1 cellular context compared by ENCODE assay signal in the genomic region with DNA sequence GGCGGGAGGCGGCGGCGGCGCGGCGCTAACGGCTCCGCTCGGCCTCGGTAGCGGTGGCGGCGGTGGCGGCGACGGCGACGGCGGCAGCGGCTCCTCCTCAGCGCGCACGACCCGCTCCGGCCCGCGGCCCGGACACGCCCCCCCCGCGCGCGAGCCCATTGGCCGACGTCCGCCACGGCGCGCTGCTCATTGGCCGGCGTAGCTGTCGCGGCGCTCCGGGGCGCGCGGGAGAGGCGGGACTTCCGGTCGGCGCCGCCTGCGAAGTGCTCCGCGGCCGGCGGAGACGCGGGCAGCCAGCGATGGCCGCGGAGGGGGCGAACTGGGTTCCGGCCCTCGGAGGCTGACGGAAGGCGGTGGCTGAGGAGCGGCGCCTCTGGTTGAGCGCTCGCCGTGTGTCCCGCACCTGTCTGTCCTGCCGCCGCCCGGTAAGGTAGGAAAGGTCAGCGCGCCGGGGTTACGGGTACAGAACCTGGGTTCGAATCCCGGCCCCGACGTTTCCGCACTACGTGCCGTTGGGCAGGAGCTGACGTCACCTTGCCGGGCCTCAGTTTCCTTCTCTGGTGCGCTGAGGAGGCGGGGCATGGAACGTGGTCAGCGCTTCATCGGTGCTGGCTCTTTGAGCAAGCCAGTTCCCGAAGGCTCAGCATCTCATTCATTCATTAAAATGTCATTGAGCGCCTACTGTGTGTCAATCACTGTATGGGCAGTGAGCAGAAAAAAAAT.
TF ChIP-seq lines count a peak whose summit lies in the region.

A gene (minus strand): TSS at position 108 of the 723 bp plus-strand sequence. CDS start 13,826 bp downstream, outside the sequence.

TF ChIP-seq in HEK293, 187 proteins besides CTCF, POLR2A, EP300 and RAD21 (continued from another document and continues in another):
- TF ChIP-seq, protein P1, sequence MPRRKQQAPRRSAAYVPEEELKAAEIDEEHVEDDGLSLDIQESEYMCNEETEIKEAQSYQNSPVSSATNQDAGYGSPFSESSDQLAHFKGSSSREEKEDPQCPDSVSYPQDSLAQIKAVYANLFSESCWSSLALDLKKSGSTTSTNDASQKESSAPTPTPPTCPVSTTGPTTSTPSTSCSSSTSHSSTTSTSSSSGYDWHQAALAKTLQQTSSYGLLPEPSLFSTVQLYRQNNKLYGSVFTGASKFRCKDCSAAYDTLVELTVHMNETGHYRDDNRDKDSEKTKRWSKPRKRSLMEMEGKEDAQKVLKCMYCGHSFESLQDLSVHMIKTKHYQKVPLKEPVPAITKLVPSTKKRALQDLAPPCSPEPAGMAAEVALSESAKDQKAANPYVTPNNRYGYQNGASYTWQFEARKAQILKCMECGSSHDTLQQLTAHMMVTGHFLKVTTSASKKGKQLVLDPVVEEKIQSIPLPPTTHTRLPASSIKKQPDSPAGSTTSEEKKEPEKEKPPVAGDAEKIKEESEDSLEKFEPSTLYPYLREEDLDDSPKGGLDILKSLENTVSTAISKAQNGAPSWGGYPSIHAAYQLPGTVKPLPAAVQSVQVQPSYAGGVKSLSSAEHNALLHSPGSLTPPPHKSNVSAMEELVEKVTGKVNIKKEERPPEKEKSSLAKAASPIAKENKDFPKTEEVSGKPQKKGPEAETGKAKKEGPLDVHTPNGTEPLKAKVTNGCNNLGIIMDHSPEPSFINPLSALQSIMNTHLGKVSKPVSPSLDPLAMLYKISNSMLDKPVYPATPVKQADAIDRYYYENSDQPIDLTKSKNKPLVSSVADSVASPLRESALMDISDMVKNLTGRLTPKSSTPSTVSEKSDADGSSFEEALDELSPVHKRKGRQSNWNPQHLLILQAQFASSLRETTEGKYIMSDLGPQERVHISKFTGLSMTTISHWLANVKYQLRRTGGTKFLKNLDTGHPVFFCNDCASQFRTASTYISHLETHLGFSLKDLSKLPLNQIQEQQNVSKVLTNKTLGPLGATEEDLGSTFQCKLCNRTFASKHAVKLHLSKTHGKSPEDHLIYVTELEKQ (tag by site-specific recombination; IDR thresholded peaks at IDR 0.05; ENCODE audit: borderline replicate concordance), result no peak
- TF ChIP-seq ZNF426 (tag by site-specific recombination; IDR thresholded peaks at IDR 0.05), result no peak
- TF ChIP-seq, protein P2, sequence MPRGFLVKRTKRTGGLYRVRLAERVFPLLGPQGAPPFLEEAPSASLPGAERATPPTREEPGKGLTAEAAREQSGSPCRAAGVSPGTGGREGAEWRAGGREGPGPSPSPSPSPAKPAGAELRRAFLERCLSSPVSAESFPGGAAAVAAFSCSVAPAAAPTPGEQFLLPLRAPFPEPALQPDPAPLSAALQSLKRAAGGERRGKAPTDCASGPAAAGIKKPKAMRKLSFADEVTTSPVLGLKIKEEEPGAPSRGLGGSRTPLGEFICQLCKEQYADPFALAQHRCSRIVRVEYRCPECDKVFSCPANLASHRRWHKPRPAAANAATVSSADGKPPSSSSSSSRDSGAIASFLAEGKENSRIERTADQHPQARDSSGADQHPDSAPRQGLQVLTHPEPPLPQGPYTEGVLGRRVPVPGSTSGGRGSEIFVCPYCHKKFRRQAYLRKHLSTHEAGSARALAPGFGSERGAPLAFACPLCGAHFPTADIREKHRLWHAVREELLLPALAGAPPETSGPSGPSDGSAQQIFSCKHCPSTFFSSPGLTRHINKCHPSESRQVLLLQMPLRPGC (tag by site-specific recombination; IDR thresholded peaks at IDR 0.05), result peak; percentile 64; the same call in 1 of the 2 replicates
- no peak for TF ChIP-seq TRIM28 (IDR thresholded peaks at IDR 0.05; ENCODE audit: borderline replicate concordance, low read length)
- TF ChIP-seq, protein P3, sequence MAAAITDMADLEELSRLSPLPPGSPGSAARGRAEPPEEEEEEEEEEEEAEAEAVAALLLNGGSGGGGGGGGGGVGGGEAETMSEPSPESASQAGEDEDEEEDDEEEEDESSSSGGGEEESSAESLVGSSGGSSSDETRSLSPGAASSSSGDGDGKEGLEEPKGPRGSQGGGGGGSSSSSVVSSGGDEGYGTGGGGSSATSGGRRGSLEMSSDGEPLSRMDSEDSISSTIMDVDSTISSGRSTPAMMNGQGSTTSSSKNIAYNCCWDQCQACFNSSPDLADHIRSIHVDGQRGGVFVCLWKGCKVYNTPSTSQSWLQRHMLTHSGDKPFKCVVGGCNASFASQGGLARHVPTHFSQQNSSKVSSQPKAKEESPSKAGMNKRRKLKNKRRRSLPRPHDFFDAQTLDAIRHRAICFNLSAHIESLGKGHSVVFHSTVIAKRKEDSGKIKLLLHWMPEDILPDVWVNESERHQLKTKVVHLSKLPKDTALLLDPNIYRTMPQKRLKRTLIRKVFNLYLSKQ (tag by site-specific recombination; IDR thresholded peaks at IDR 0.05; ENCODE audit: borderline replicate concordance), result no peak
- TF ChIP-seq, protein P4, sequence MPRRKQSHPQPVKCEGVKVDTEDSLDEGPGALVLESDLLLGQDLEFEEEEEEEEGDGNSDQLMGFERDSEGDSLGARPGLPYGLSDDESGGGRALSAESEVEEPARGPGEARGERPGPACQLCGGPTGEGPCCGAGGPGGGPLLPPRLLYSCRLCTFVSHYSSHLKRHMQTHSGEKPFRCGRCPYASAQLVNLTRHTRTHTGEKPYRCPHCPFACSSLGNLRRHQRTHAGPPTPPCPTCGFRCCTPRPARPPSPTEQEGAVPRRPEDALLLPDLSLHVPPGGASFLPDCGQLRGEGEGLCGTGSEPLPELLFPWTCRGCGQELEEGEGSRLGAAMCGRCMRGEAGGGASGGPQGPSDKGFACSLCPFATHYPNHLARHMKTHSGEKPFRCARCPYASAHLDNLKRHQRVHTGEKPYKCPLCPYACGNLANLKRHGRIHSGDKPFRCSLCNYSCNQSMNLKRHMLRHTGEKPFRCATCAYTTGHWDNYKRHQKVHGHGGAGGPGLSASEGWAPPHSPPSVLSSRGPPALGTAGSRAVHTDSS (tag by site-specific recombination; IDR thresholded peaks at IDR 0.05), result peak; percentile 25; the same call in 1 of the 2 replicates
- no peak for TF ChIP-seq ZNF791 (tag by site-specific recombination; IDR thresholded peaks at IDR 0.05)
- no peak for TF ChIP-seq HOXD13 (CRISPR knock-in tag; IDR thresholded peaks at IDR 0.05; ENCODE audit: borderline replicate concordance)
- TF ChIP-seq ZNF600 (tag by site-specific recombination; IDR thresholded peaks at IDR 0.05), result peak; percentile 27; the same call in 1 of the 2 replicates
- TF ChIP-seq REPIN1 (tag by site-specific recombination; IDR thresholded peaks at IDR 0.05; ENCODE audit: low read depth), result peak; percentile 87; the same call in 1 of the 2 replicates
- no peak for TF ChIP-seq ZNF274 (IDR thresholded peaks at IDR 0.05; ENCODE audit: low read length)
- TF ChIP-seq ZNF274 (tag by site-specific recombination; IDR thresholded peaks at IDR 0.05; ENCODE audit: borderline replicate concordance), result no peak
- TF ChIP-seq ZNF302 (tag by site-specific recombination; IDR thresholded peaks at IDR 0.05; ENCODE audit: low read depth), result no peak
- peak; percentile 91 for TF ChIP-seq KLF10 (tag by site-specific recombination; IDR thresholded peaks at IDR 0.05)
- TF ChIP-seq SCRT2 (tag by site-specific recombination; IDR thresholded peaks at IDR 0.05), result no peak
- TF ChIP-seq, protein P5, sequence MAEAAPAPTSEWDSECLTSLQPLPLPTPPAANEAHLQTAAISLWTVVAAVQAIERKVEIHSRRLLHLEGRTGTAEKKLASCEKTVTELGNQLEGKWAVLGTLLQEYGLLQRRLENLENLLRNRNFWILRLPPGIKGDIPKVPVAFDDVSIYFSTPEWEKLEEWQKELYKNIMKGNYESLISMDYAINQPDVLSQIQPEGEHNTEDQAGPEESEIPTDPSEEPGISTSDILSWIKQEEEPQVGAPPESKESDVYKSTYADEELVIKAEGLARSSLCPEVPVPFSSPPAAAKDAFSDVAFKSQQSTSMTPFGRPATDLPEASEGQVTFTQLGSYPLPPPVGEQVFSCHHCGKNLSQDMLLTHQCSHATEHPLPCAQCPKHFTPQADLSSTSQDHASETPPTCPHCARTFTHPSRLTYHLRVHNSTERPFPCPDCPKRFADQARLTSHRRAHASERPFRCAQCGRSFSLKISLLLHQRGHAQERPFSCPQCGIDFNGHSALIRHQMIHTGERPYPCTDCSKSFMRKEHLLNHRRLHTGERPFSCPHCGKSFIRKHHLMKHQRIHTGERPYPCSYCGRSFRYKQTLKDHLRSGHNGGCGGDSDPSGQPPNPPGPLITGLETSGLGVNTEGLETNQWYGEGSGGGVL (tag by site-specific recombination; IDR thresholded peaks at IDR 0.05), result peak; percentile 41; the same call in 1 of the 2 replicates
- peak; percentile 80 for TF ChIP-seq SP7 (tag by site-specific recombination; IDR thresholded peaks at IDR 0.05)
- no peak for TF ChIP-seq ZNF16 (tag by site-specific recombination; IDR thresholded peaks at IDR 0.05; ENCODE audit: low read depth)
- TF ChIP-seq ZNF350 (tag by site-specific recombination; IDR thresholded peaks at IDR 0.05), result no peak
- TF ChIP-seq, protein P6, sequence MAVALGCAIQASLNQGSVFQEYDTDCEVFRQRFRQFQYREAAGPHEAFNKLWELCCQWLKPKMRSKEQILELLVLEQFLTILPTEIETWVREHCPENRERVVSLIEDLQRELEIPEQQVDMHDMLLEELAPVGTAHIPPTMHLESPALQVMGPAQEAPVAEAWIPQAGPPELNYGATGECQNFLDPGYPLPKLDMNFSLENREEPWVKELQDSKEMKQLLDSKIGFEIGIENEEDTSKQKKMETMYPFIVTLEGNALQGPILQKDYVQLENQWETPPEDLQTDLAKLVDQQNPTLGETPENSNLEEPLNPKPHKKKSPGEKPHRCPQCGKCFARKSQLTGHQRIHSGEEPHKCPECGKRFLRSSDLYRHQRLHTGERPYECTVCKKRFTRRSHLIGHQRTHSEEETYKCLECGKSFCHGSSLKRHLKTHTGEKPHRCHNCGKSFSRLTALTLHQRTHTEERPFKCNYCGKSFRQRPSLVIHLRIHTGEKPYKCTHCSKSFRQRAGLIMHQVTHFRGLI (tag by site-specific recombination; IDR thresholded peaks at IDR 0.05), result no peak
- peak; percentile 91; the same call in 1 of the 2 replicates for TF ChIP-seq ZNF391 (tag by site-specific recombination; IDR thresholded peaks at IDR 0.05; ENCODE audit: borderline replicate concordance, low read depth)
- TF ChIP-seq ZNF707 (tag by site-specific recombination; IDR thresholded peaks at IDR 0.05), result no peak
- TF ChIP-seq ZBTB1 (tag by site-specific recombination; IDR thresholded peaks at IDR 0.05), result 0 out of 2 replicates have a peak, but pooled peaks have one; percentile 36
- no peak for TF ChIP-seq IKZF3 (tag by site-specific recombination; IDR thresholded peaks at IDR 0.05)
- TF ChIP-seq ZBTB48 (tag by site-specific recombination; IDR thresholded peaks at IDR 0.05), result no peak
- no peak for TF ChIP-seq ZNF585B (tag by site-specific recombination; IDR thresholded peaks at IDR 0.05)
- TF ChIP-seq ZNF843 (tag by site-specific recombination; IDR thresholded peaks at IDR 0.05), result 0 out of 2 replicates have a peak, but pooled peaks have one; percentile 33
- TF ChIP-seq ZNF670 (tag by site-specific recombination; IDR thresholded peaks at IDR 0.05; ENCODE audit: low read depth), result no peak
- TF ChIP-seq ZFHX2 (tag by site-specific recombination; conservative IDR thresholded peaks at IDR 0.05), result peak; percentile 40
- no peak for TF ChIP-seq ZNF404 (tag by site-specific recombination; IDR thresholded peaks at IDR 0.05)
- no peak for TF ChIP-seq ZNF747 (tag by site-specific recombination; IDR thresholded peaks at IDR 0.05)
- no peak for TF ChIP-seq ZNF292 (tag by site-specific recombination; IDR thresholded peaks at IDR 0.05; ENCODE audit: borderline replicate concordance, low read depth)
- 0 out of 2 replicates have a peak, but pooled peaks have one; percentile 43 for TF ChIP-seq ZNF785 (tag by site-specific recombination; IDR thresholded peaks at IDR 0.05)
- TF ChIP-seq, protein P7, sequence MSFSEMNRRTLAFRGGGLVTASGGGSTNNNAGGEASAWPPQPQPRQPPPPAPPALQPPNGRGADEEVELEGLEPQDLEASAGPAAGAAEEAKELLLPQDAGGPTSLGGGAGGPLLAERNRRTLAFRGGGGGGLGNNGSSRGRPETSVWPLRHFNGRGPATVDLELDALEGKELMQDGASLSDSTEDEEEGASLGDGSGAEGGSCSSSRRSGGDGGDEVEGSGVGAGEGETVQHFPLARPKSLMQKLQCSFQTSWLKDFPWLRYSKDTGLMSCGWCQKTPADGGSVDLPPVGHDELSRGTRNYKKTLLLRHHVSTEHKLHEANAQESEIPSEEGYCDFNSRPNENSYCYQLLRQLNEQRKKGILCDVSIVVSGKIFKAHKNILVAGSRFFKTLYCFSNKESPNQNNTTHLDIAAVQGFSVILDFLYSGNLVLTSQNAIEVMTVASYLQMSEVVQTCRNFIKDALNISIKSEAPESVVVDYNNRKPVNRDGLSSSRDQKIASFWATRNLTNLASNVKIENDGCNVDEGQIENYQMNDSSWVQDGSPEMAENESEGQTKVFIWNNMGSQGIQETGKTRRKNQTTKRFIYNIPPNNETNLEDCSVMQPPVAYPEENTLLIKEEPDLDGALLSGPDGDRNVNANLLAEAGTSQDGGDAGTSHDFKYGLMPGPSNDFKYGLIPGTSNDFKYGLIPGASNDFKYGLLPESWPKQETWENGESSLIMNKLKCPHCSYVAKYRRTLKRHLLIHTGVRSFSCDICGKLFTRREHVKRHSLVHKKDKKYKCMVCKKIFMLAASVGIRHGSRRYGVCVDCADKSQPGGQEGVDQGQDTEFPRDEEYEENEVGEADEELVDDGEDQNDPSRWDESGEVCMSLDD (tag by site-specific recombination; IDR thresholded peaks at IDR 0.05), result no peak
- TF ChIP-seq, protein P8, sequence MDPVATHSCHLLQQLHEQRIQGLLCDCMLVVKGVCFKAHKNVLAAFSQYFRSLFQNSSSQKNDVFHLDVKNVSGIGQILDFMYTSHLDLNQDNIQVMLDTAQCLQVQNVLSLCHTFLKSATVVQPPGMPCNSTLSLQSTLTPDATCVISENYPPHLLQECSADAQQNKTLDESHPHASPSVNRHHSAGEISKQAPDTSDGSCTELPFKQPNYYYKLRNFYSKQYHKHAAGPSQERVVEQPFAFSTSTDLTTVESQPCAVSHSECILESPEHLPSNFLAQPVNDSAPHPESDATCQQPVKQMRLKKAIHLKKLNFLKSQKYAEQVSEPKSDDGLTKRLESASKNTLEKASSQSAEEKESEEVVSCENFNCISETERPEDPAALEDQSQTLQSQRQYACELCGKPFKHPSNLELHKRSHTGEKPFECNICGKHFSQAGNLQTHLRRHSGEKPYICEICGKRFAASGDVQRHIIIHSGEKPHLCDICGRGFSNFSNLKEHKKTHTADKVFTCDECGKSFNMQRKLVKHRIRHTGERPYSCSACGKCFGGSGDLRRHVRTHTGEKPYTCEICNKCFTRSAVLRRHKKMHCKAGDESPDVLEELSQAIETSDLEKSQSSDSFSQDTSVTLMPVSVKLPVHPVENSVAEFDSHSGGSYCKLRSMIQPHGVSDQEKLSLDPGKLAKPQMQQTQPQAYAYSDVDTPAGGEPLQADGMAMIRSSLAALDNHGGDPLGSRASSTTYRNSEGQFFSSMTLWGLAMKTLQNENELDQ (tag by site-specific recombination; IDR thresholded peaks at IDR 0.05; ENCODE audit: low read depth), result no peak
- peak; percentile 66 for TF ChIP-seq ZNF2 (tag by site-specific recombination; IDR thresholded peaks at IDR 0.05)
- no peak for TF ChIP-seq ZNF701 (tag by site-specific recombination; IDR thresholded peaks at IDR 0.05)
- TF ChIP-seq ZNF654 (tag by site-specific recombination; IDR thresholded peaks at IDR 0.05; ENCODE audit: low read depth), result no peak
- no peak for TF ChIP-seq ZNF354C (tag by site-specific recombination; IDR thresholded peaks at IDR 0.05; ENCODE audit: borderline replicate concordance, low read depth)
- no peak for TF ChIP-seq ZNF433 (tag by site-specific recombination; IDR thresholded peaks at IDR 0.05; ENCODE audit: low read depth)
- TF ChIP-seq BCL11A (tag by site-specific recombination; IDR thresholded peaks at IDR 0.05; ENCODE audit: low read depth), result peak; percentile 45; the same call in 1 of the 2 replicates
- no peak for TF ChIP-seq ZNF768 (tag by site-specific recombination; IDR thresholded peaks at IDR 0.05)
- TF ChIP-seq ZNF23 (tag by site-specific recombination; IDR thresholded peaks at IDR 0.05; ENCODE audit: borderline replicate concordance), result no peak
- TF ChIP-seq ZNF777 (tag by site-specific recombination; IDR thresholded peaks at IDR 0.05; ENCODE audit: borderline replicate concordance), result peak; percentile 75; the same call in 1 of the 2 replicates
